Comparison of ENCODE assay signal across 17 cellular contexts in the genomic region with DNA sequence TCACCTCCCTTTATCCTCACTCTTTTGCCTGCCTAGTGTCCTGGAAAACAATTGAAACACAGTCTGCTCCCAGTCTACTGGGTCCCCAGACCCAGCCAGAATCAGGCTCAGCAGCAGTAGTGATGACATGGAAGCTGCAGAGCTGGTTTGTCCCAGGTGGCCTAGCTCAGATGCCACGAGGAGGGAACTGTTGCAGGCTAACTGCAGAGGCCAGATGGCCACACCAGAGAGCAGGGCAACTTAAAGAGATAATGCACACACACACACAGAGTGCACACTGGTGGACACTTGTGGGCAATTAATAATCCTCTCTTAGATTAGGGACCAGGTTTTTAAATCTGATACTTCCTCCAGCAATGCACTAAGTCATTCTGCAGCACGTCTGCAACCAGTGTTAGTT.
"Had no signal": no experiment of that assay in that cellular context is flagged by ENCODE, and none has a peak within 500 bp of the region (broad histone marks: within the 10 kb centered on the region; RNA-seq: fewer than 3 reads in every experiment).

No MANE protein-coding gene starts in this region.

- H3K4me3 ChIP-seq: adrenal gland, cardiac muscle cell, esophagus muscularis mucosa, sigmoid colon, spleen, stomach, thoracic aorta had no signal

- H3K27me3 ChIP-seq: adrenal gland, cardiac muscle cell, esophagus muscularis mucosa, sigmoid colon, spleen, stomach had no signal

- H3K9me3 ChIP-seq: adrenal gland, esophagus muscularis mucosa, sigmoid colon, stomach, thoracic aorta had no signal

- H3K27me3 Mint-ChIP-seq: activated CD4-positive, alpha-beta T cell treated with anti-CD3 and anti-CD28 coated beads, Interleukin-2, amount 10 ng/mL, durations not matched to agents 24 days and 14 days; natural killer cell treated with Interleukin-12 subunit alpha and Interleukin-12 subunit beta and Interleukin-15 and Interleukin-18, amount 100 ng/mL, for 72 hours had no signal

- H3K9me3 Mint-ChIP-seq: activated CD4-positive, alpha-beta T cell treated with anti-CD3 and anti-CD28 coated beads, Interleukin-2, amount 10 ng/mL, durations not matched to agents 24 days and 14 days; activated T-helper 1 cell treated with anti-CD3 and anti-CD28 coated beads, Interleukin-12 subunit alpha, Interleukin-12 subunit beta, Interleukin-2, Interleukin-4 antibody, amounts not matched to agents 30 ng/mL and 10 ng/mL and 1 ng/mL, durations not matched to agents 14 hours and 24 hours and 36 hours; natural killer cell treated with Interleukin-12 subunit alpha and Interleukin-12 subunit beta and Interleukin-15 and Interleukin-18, amount 100 ng/mL, for 72 hours had no signal

- H3K27ac Mint-ChIP-seq: activated CD4-positive, alpha-beta T cell treated with anti-CD3 and anti-CD28 coated beads, Interleukin-2, amount 10 ng/mL, durations not matched to agents 24 days and 14 days; activated T-helper 1 cell treated with anti-CD3 and anti-CD28 coated beads, Interleukin-12 subunit alpha, Interleukin-12 subunit beta, Interleukin-2, Interleukin-4 antibody, amounts not matched to agents 30 ng/mL and 10 ng/mL and 1 ng/mL, durations not matched to agents 14 hours and 24 hours and 36 hours; natural killer cell treated with Interleukin-12 subunit alpha and Interleukin-12 subunit beta and Interleukin-15 and Interleukin-18, amount 100 ng/mL, for 72 hours had no signal

- DNase-seq: activated CD4-positive, alpha-beta T cell treated with anti-CD3 and anti-CD28 coated beads, Interleukin-2, amount 10 ng/mL, durations not matched to agents 24 days and 14 days; activated CD4-positive, CD25-positive, alpha-beta regulatory T cell; activated CD8-positive, alpha-beta memory T cell treated with anti-CD3 and anti-CD28 coated beads, Interleukin-2, amount 50 U/mL, for 48 hours; activated naive CD4-positive, alpha-beta T cell treated with Interleukin-2 at 50 U/mL for 16 hours; hippocampal formation; mesenchymal stem cell; sigmoid colon; spleen; stomach; T-helper 2 cell had no signal

- FAIRE-seq: colon had no signal

- H3K27ac ChIP-seq: adrenal gland, cardiac muscle cell, spleen, stomach, thoracic aorta had no signal

- H3K36me3 ChIP-seq: cardiac muscle cell had no signal

- H3K4me3 Mint-ChIP-seq: activated CD4-positive, alpha-beta T cell treated with anti-CD3 and anti-CD28 coated beads, Interleukin-2, amount 10 ng/mL, durations not matched to agents 24 days and 14 days; activated T-helper 1 cell treated with anti-CD3 and anti-CD28 coated beads, Interleukin-12 subunit alpha, Interleukin-12 subunit beta, Interleukin-2, Interleukin-4 antibody, amounts not matched to agents 30 ng/mL and 10 ng/mL and 1 ng/mL, durations not matched to agents 14 hours and 24 hours and 36 hours; natural killer cell treated with Interleukin-12 subunit alpha and Interleukin-12 subunit beta and Interleukin-15 and Interleukin-18, amount 100 ng/mL, for 72 hours had no signal
